In genomic region chr13:47932953-47933687, GRCh38 we compare ENCODE assay signal across 1 cellular context.
TF ChIP-seq lines count a peak whose summit lies in the region.

No MANE protein-coding gene starts in this region.

TF ChIP-seq in H1, 55 proteins besides CTCF, POLR2A, EP300 and RAD21 (continued from another document):
- TF ChIP-seq TAF1 (IDR thresholded peaks at IDR 0.05; ENCODE audit: low read depth, low read length) (no peak), SP4 (IDR thresholded peaks at IDR 0.05; ENCODE audit: low read length) (no peak), NRF1 (IDR thresholded peaks at IDR 0.05; ENCODE audit: low read depth, low read length) (no peak), KDM1A (IDR thresholded peaks at IDR 0.05; ENCODE audit: borderline replicate concordance, low read length) (no peak), CREB1 (IDR thresholded peaks at IDR 0.05) (no peak), CHD1 (IDR thresholded peaks at IDR 0.05; ENCODE audit: low read depth, low read length) (no peak), BCL11A (IDR thresholded peaks at IDR 0.05; ENCODE audit: low read depth in 2 of 2, low read length in 2 of 2) (no peak), TEAD4 (IDR thresholded peaks at IDR 0.05; ENCODE audit: low read depth, low read length) (no peak), TBP (IDR thresholded peaks at IDR 0.05; ENCODE audit: low read depth, low read length) (no peak), FOSL1 (IDR thresholded peaks at IDR 0.05; ENCODE audit: insufficient read depth, low read depth, low read length) (no peak), EGR1 (IDR thresholded peaks at IDR 0.05; ENCODE audit: borderline replicate concordance, low read depth, low read length) (no peak), EZH2 (IDR thresholded peaks at IDR 0.05; ENCODE audit: low read depth, low read length, severe bottlenecking) (no peak), HDAC6 (IDR thresholded peaks at IDR 0.05; ENCODE audit: low read depth, low read length) (no peak), NANOG (IDR thresholded peaks at IDR 0.05; ENCODE audit: insufficient read depth, low read depth, low read length, poor library complexity, severe bottlenecking) (no peak), SIX5 (IDR thresholded peaks at IDR 0.05; ENCODE audit: low read depth, low read length) (no peak), CEBPB (IDR thresholded peaks at IDR 0.05; ENCODE audit: low read depth, low read length) (no peak)
